Comparison of ENCODE assay signal across 1 cellular context in the genomic region with DNA sequence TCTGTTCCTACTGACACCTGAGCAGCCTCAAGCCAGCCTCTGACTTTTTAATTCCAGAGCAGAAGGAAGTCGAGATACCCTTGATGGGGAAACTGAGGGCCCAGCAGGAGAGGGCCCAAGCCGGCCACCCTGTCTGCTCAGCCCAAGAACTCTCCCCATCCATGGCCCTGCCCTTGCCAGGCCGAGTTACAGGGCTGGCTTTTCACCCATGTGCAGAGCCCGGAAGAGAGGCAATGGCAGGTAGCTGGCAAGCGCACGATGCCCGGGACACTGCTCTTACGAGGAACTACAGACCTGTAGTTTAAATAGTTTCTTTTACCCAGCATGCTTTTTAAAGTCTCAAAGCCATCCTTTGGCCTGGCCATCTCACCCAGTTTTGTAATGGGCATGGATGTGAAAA.
TF ChIP-seq lines count a peak whose summit lies in the region.

No MANE protein-coding gene starts in this region.

TF ChIP-seq in A549, 52 proteins besides CTCF, POLR2A, EP300 and RAD21:
- TF ChIP-seq, protein P1, sequence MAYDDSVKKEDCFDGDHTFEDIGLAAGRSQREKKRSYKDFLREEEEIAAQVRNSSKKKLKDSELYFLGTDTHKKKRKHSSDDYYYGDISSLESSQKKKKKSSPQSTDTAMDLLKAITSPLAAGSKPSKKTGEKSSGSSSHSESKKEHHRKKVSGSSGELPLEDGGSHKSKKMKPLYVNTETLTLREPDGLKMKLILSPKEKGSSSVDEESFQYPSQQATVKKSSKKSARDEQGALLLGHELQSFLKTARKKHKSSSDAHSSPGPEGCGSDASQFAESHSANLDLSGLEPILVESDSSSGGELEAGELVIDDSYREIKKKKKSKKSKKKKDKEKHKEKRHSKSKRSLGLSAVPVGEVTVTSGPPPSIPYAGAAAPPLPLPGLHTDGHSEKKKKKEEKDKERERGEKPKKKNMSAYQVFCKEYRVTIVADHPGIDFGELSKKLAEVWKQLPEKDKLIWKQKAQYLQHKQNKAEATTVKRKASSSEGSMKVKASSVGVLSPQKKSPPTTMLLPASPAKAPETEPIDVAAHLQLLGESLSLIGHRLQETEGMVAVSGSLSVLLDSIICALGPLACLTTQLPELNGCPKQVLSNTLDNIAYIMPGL (CRISPR knock-in tag; IDR thresholded peaks at IDR 0.05; ENCODE audit: borderline replicate concordance) = no peak
